In genomic region chr20:20410678-20411077, GRCh38 we compare ENCODE assay signal across 9 cellular contexts. TPM values are rescaled to one million over a fixed set of nuclear protein-coding genes. Genes with fewer than 3 reads are reported as not detected.
A peak's percentile ranks its signal among the peaks of the same experiment; 100 is the strongest.
DNase-seq lines count a peak whose midpoint lies in the region; ATAC-seq and TF ChIP-seq lines count a peak whose summit lies in the region.
"Had no signal": no experiment of that assay in that cellular context is flagged by ENCODE, and none has a peak within 500 bp of the region (broad histone marks: within the 10 kb centered on the region; RNA-seq: fewer than 3 reads in every experiment).

No MANE protein-coding gene starts in this region.

- TF ChIP-seq CTCF in right atrium auricular region (IDR thresholded peaks at IDR 0.05) (no peak), type B pancreatic cell (conservative IDR thresholded peaks at IDR 0.05) (no peak)

- peak overlapping the region; percentile 73 for H3K27ac Mint-ChIP-seq in type B pancreatic cell

- intact Hi-C loops in Right ventricle myocardium superior (cut with DNase I) (no loop called here), left cardiac atrium (cut with DNase I) (no loop called here)

- H3K9me3 ChIP-seq in right atrium auricular region (no peaks in the 10 kb centered on the region), SK-N-MC (ENCODE audit: low read depth, low read length) (no peaks in the 10 kb centered on the region)

- peak overlapping the region; percentile 61 for H3K4me3 Mint-ChIP-seq in type B pancreatic cell

- no peak overlapping the region for H3K9ac ChIP-seq in SK-N-MC (ENCODE audit: insufficient read length)

- no peaks in the 10 kb centered on the region for H3K9me3 Mint-ChIP-seq in type B pancreatic cell
- H3K9me3 Mint-ChIP-seq: activated naive CD4-positive, alpha-beta T cell treated with anti-CD3 and anti-CD28 coated beads, Interleukin-2, amount 50 U/mL, for 72 hours had no signal

- no peaks in the 10 kb centered on the region for H3K36me3 Mint-ChIP-seq in type B pancreatic cell

- peak; percentile 96 for ATAC-seq in Right ventricle myocardium superior (ENCODE audit: poor library complexity)
- peak; percentile 89 to 97 for ATAC-seq in left cardiac atrium
- no peak for ATAC-seq in GM21576 (IDR thresholded peaks at IDR 0.05; ENCODE audit: unreplicated experiment)
- ATAC-seq: activated naive CD4-positive, alpha-beta T cell treated with anti-CD3 and anti-CD28 coated beads, Interleukin-2, amount 50 U/mL, for 72 hours had no signal

- H3K4me3 ChIP-seq in right atrium auricular region (no peak overlapping the region), SK-N-MC (0 out of 2 replicates have a peak overlapping the region, but pooled peaks have one; percentile 7)

- H3K27me3 Mint-ChIP-seq in type B pancreatic cell, result peaks cover 5% of the 10 kb centered on the region

- peaks cover 30% of the 10 kb centered on the region for H3K4me1 Mint-ChIP-seq in type B pancreatic cell (ENCODE audit: unreplicated experiment)

- no peak overlapping the region for H3K27ac ChIP-seq in right atrium auricular region
- H3K27ac ChIP-seq in SK-N-MC, result no peak overlapping the region

- H3K36me3 ChIP-seq in right atrium auricular region (no peaks in the 10 kb centered on the region), SK-N-MC (ENCODE audit: insufficient read depth, low read length) (no peaks in the 10 kb centered on the region)

- no peaks in the 10 kb centered on the region for H3K27me3 ChIP-seq in right atrium auricular region

- DNase-seq in Right ventricle myocardium superior (peak; percentile 74), right atrium auricular region (ENCODE audit: low spot score) (no peak), SK-N-MC (ENCODE audit: low read depth, low spot score) (no peak), left cardiac atrium (peak; percentile 78), type B pancreatic cell (ENCODE audit: extremely low spot score, unreplicated experiment) (no peak), cortex of kidney (lab: John Stamatoyannopoulos, UW) (no peak), T-helper 9 cell (no peak)

- peaks cover 0 to 14% of the 10 kb centered on the region in 2 donors for H3K4me1 ChIP-seq in right atrium auricular region

RNA-seq across cellular contexts. Expression of gene INSM1, which starts 42.8 kb away (rescaled TPM):
- total RNA-seq in Right ventricle myocardium superior (not detected), right atrium auricular region (not detected), left cardiac atrium (not detected), type B pancreatic cell (ENCODE audit: low replicate concordance) (36.0 and 70.2 TPM in 2 replicates)

Comparison
In these comparisons a context has a peak if more than half of its experiments do, and no peak if none do; other contexts are left out.
1. DNase-seq: peak in Right ventricle myocardium superior (single experiment) and left cardiac atrium (single experiment); none in right atrium auricular region (single experiment), SK-N-MC (single experiment), type B pancreatic cell (single experiment), cortex of kidney (single experiment) and T-helper 9 cell (single experiment).
2. RNA of gene INSM1, which starts 42.8 kb away (total RNA-seq): 36.0 to 70.2 TPM in type B pancreatic cell; not detected in left cardiac atrium, not detected in Right ventricle myocardium superior (single experiment) and not detected in right atrium auricular region; every median in the first group is over 10 times any median in the second.